In genomic region chr4:82562553-82562854, GRCh38 we compare ENCODE assay signal across 10 cellular contexts. TPM values are rescaled to one million over a fixed set of nuclear protein-coding genes. Genes with fewer than 3 reads are reported as not detected.
DNase-seq lines count a peak whose midpoint lies in the region; ATAC-seq, FAIRE-seq and TF ChIP-seq lines count a peak whose summit lies in the region.
"Had no signal": no experiment of that assay in that cellular context is flagged by ENCODE, and none has a peak within 500 bp of the region (broad histone marks: within the 10 kb centered on the region; RNA-seq: fewer than 3 reads in every experiment).

No MANE protein-coding gene starts in this region.

- H3K36me3 Mint-ChIP-seq in activated CD8-positive, alpha-beta T cell treated with anti-CD3 and anti-CD28 coated beads, Interleukin-2, amount 10 ng/mL, durations not matched to agents 7 days and 5 days (ENCODE audit: low read depth): peaks cover 4% of the 10 kb centered on the region

- POLR2A ChIA-PET in activated CD8-positive, alpha-beta T cell treated with anti-CD3 and anti-CD28 coated beads, Interleukin-2, amount 10 ng/mL, durations not matched to agents 7 days and 5 days (lab: Charles Lee): no interaction called here

- TF ChIP-seq EP300 in suprapubic skin (IDR thresholded peaks at IDR 0.05): no peak

- no peak for TF ChIP-seq CTCF in heart left ventricle (IDR thresholded peaks at IDR 0.05)
- no peak for TF ChIP-seq CTCF in kidney (IDR thresholded peaks at IDR 0.05; ENCODE audit: borderline replicate concordance, extremely low read depth, insufficient read depth)
- no peak for TF ChIP-seq CTCF in suprapubic skin (IDR thresholded peaks at IDR 0.05)

- intact Hi-C loops in heart left ventricle (cut with DNase I): loop anchor here in 3 of 10 donors (2.0 to 10.0 kb wide), 6 partner anchors 65 to 172 kb away; no protein-coding TSS in a partner anchor
- intact Hi-C loops in Right ventricle myocardium inferior (cut with DNase I): no loop called here
- intact Hi-C loops in kidney (cut with DNase I): no loop called here

- H3K4me3 Mint-ChIP-seq in activated CD8-positive, alpha-beta T cell treated with anti-CD3 and anti-CD28 coated beads, Interleukin-2, amount 10 ng/mL, durations not matched to agents 7 days and 5 days: peak overlapping the region; percentile 60

- H3K4me1 ChIP-seq in heart left ventricle: peaks cover 0 to 17% (median 6%) of the 10 kb centered on the region in 12 donors
- H3K4me1 ChIP-seq in kidney (ENCODE audit: control insufficient read depth in 1 of 2, insufficient read depth in 1 of 2, low read depth in 1 of 2, low read length in 2 of 2): peaks cover 0 to 6% of the 10 kb centered on the region in 2 donors
- H3K4me1 ChIP-seq in suprapubic skin: peaks cover 18% of the 10 kb centered on the region

- H3K27me3 ChIP-seq in heart left ventricle: peaks cover 0 to 26% (median 0%) of the 10 kb centered on the region in 9 donors
- H3K27me3 ChIP-seq in suprapubic skin: peaks cover 3% of the 10 kb centered on the region

- CTCF ChIA-PET in activated CD8-positive, alpha-beta T cell treated with anti-CD3 and anti-CD28 coated beads, Interleukin-2, amount 10 ng/mL, durations not matched to agents 7 days and 5 days (lab: Charles Lee): no interaction called here

- no peaks in the 10 kb centered on the region for H3K9me3 Mint-ChIP-seq in activated CD8-positive, alpha-beta T cell treated with anti-CD3 and anti-CD28 coated beads, Interleukin-2, amount 10 ng/mL, durations not matched to agents 7 days and 5 days (ENCODE audit: insufficient read depth)

- H3K9ac ChIP-seq in kidney (ENCODE audit: low read length in 2 of 2): no peak overlapping the region

- DNase-seq in heart left ventricle (no peak), Right ventricle myocardium inferior (ENCODE audit: missing footprints) (no peak), kidney (peak; percentile 45), suprapubic skin (ENCODE audit: low spot score in 2 of 2) (no peak), ACHN (no peak), iPS-NIHi7 (ENCODE audit: extremely low spot score) (no peak), dedifferentiated amniotic fluid mesenchymal stem cell (ENCODE audit: extremely low spot score) (no peak)
- DNase-seq in activated CD8-positive, alpha-beta T cell treated with anti-CD3 and anti-CD28 coated beads, Interleukin-2, amount 10 ng/mL, durations not matched to agents 7 days and 5 days: no peak
- DNase-seq: DMS 273 treated with DMSO at 0.1 percent for 48 hours had no signal

- H3K9me3 ChIP-seq in heart left ventricle (no peaks in the 10 kb centered on the region), kidney (ENCODE audit: control insufficient read depth in 1 of 2, low read length in 2 of 2) (no peaks in the 10 kb centered on the region), suprapubic skin (no peaks in the 10 kb centered on the region)
- H3K9me3 ChIP-seq: thoracic aorta had no signal

- no peak for FAIRE-seq in kidney (lab: Jason Lieb, UNC)

- H3K27ac Mint-ChIP-seq in activated CD8-positive, alpha-beta T cell treated with anti-CD3 and anti-CD28 coated beads, Interleukin-2, amount 10 ng/mL, durations not matched to agents 7 days and 5 days: no peak overlapping the region

- H3K36me3 ChIP-seq in heart left ventricle (no peaks in the 10 kb centered on the region), kidney (ENCODE audit: control insufficient read depth in 1 of 2, insufficient read depth in 2 of 2, low read length in 2 of 2) (no peaks in the 10 kb centered on the region), suprapubic skin (no peaks in the 10 kb centered on the region)
- H3K36me3 ChIP-seq: thoracic aorta had no signal

- peaks cover 48% of the 10 kb centered on the region for H3K27me3 Mint-ChIP-seq in activated CD8-positive, alpha-beta T cell treated with anti-CD3 and anti-CD28 coated beads, Interleukin-2, amount 10 ng/mL, durations not matched to agents 7 days and 5 days (ENCODE audit: low read depth)

- 75 to 85% (median 83%) methylated on average over 5 of the region's 5 CpGs for WGBS in heart left ventricle, 4 donors
- WGBS in suprapubic skin: 81% methylated on average over 5 of the region's 5 CpGs

- peak overlapping the region in 9 of 12 donors; percentile 63 to 83 (median 75) for H3K4me3 ChIP-seq in heart left ventricle
- peak overlapping the region in 1 of 2 donors; percentile 59 for H3K4me3 ChIP-seq in kidney (ENCODE audit: low read length in 2 of 2)
- H3K4me3 ChIP-seq in suprapubic skin: peak overlapping the region; percentile 82

- peaks cover 12% of the 10 kb centered on the region for H3K4me1 Mint-ChIP-seq in activated CD8-positive, alpha-beta T cell treated with anti-CD3 and anti-CD28 coated beads, Interleukin-2, amount 10 ng/mL, durations not matched to agents 7 days and 5 days (ENCODE audit: low read depth)

- ATAC-seq in heart left ventricle: no peak
- no peak for ATAC-seq in Right ventricle myocardium inferior
- no peak for ATAC-seq in activated CD8-positive, alpha-beta T cell treated with anti-CD3 and anti-CD28 coated beads, Interleukin-2, amount 10 ng/mL, durations not matched to agents 7 days and 5 days

- in situ Hi-C loops in ACHN (cut with HindIII; ENCODE audit: low pct_ligation_motif_present, low pct_unique_long_range_greater_than_20kb, low sequenced_read_pairs): no loop called here

- TF ChIP-seq POLR2A in heart left ventricle (IDR thresholded peaks at IDR 0.05) (no peak), suprapubic skin (IDR thresholded peaks at IDR 0.05) (no peak)

- H3K27ac ChIP-seq in heart left ventricle: peak overlapping the region in 2 of 12 donors; percentile 75 to 76
- H3K27ac ChIP-seq in kidney (ENCODE audit: low read depth in 2 of 2, low read length in 2 of 2): no peak overlapping the region
- no peak overlapping the region for H3K27ac ChIP-seq in suprapubic skin
- H3K27ac ChIP-seq: thoracic aorta had no signal

RNA-seq across cellular contexts. Expression of gene TMEM150C, which starts 0.7 kb away (rescaled TPM):
- total RNA-seq in heart left ventricle (10 to 100 TPM in 8 of 9 donors, 1 to 10 TPM in 1; 8.8 to 22.9 (median 13.3) TPM), Right ventricle myocardium inferior (19.6 TPM), kidney (7.7 TPM), suprapubic skin (10 to 100 TPM in 2 of 4 donors, 1 to 10 TPM in 2; 3.2 to 10.7 (median 8.7) TPM)
- polyA plus RNA-seq in heart left ventricle (10 to 100 TPM in 1 of 2 donors, 1 to 10 TPM in 1; 6.2 to 11.3 TPM), kidney (ENCODE audit: insufficient read depth, low read depth, low replicate concordance) (22.9 TPM)
- not detected for total RNA-seq in activated CD8-positive, alpha-beta T cell treated with anti-CD3 and anti-CD28 coated beads, Interleukin-2, amount 10 ng/mL, durations not matched to agents 7 days and 5 days
